Comparison of ENCODE assay signal across 24 cellular contexts in the genomic region with DNA sequence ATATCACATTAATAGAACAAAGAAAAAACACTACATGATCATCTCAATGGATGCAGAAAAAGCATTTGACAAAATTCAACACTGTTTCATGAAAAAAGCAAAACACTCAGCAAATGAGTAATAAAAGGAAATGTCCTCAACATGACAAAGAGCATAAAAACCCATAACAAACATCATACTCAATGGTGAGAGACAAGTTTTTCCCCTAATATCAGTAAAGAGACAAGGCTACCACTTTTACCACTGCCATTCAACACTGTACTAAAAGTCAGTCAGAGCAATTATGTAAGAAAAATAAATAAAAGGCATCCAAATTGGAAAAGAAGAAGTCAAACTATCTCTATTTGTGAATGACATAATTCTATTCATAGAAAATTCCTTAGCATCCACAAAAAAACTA.
"Had no signal": no experiment of that assay in that cellular context is flagged by ENCODE, and none has a peak within 500 bp of the region (broad histone marks: within the 10 kb centered on the region; RNA-seq: fewer than 3 reads in every experiment).

No MANE protein-coding gene starts in this region.

- H3K27ac ChIP-seq: brain microvascular endothelial cell, hepatocyte, lower lobe of right lung, neutrophil, sigmoid colon, tibial nerve had no signal

- FAIRE-seq: islet of Langerhans, urothelium cell line had no signal

- H3K9me3 ChIP-seq: lower lobe of right lung, neutrophil, sigmoid colon, tibial nerve had no signal

- H3K27me3 Mint-ChIP-seq: activated CD4-positive, alpha-beta memory T cell treated with anti-CD3 and anti-CD28 coated beads, Interleukin-2, amount 10 ng/mL, durations not matched to agents 7 days and 5 days; activated T-cell treated with anti-CD3 and anti-CD28 coated beads, Interleukin-2, amount 50 U/mL, for 24 hours; naive thymus-derived CD8-positive, alpha-beta T cell; T-cell had no signal

- H3K4me3 Mint-ChIP-seq: activated CD4-positive, alpha-beta memory T cell treated with anti-CD3 and anti-CD28 coated beads, Interleukin-2, amount 10 ng/mL, durations not matched to agents 7 days and 5 days; activated T-cell treated with anti-CD3 and anti-CD28 coated beads, Interleukin-2, amount 50 U/mL, for 24 hours had no signal

- ATAC-seq: left cardiac atrium; lower lobe of right lung; naive thymus-derived CD8-positive, alpha-beta T cell; SK-N-SH treated with all-trans-retinoic acid at 6 μM for 48 hours; T-cell had no signal

- H3K36me3 ChIP-seq: brain microvascular endothelial cell, lower lobe of right lung, neutrophil, sigmoid colon had no signal

- DNase-seq: activated CD4-positive, alpha-beta memory T cell treated with anti-CD3 and anti-CD28 coated beads, Interleukin-2, amount 10 ng/mL, durations not matched to agents 7 days and 5 days; activated CD4-positive, alpha-beta T cell treated with anti-CD3 and anti-CD28 coated beads for 48 hours; activated CD4-positive, CD25-positive, alpha-beta regulatory T cell; activated effector memory CD4-positive, alpha-beta T cell treated with anti-CD3 and anti-CD28 coated beads, Interleukin-2, amount 50 U/mL, for 16 hours; activated T-cell treated with anti-CD3 and anti-CD28 coated beads, Interleukin-2, amount 50 U/mL, for 24 hours; amniotic stem cell; brain microvascular endothelial cell; cerebellar nuclear complex; effector memory CD4-positive, alpha-beta T cell; foreskin fibroblast; left cardiac atrium; lower lobe of right lung; naive thymus-derived CD8-positive, alpha-beta T cell; sigmoid colon; stimulated activated naive CD4-positive, alpha-beta T cell; T-cell; T-helper 9 cell had no signal

- H3K27me3 ChIP-seq: brain microvascular endothelial cell, hepatocyte, neutrophil, sigmoid colon, tibial nerve had no signal

- H3K4me3 ChIP-seq: hepatocyte, lower lobe of right lung, sigmoid colon, tibial nerve had no signal

- H3K27ac Mint-ChIP-seq: activated CD4-positive, alpha-beta memory T cell treated with anti-CD3 and anti-CD28 coated beads, Interleukin-2, amount 10 ng/mL, durations not matched to agents 7 days and 5 days; activated naive CD4-positive, alpha-beta T cell treated with anti-CD3 and anti-CD28 coated beads, Interleukin-2, amount 50 U/mL, for 72 hours; activated T-cell treated with anti-CD3 and anti-CD28 coated beads, Interleukin-2, amount 50 U/mL, for 24 hours; T-cell had no signal
